Comparison of ENCODE assay signal across 9 cellular contexts in genomic region chr9:22452415-22453010, GRCh38. TPM values are rescaled to one million over a fixed set of nuclear protein-coding genes. Genes with fewer than 3 reads are reported as not detected.
DNase-seq lines count a peak whose midpoint lies in the region; ATAC-seq and TF ChIP-seq lines count a peak whose summit lies in the region.
"Had no signal": no experiment of that assay in that cellular context is flagged by ENCODE, and none has a peak within 500 bp of the region (broad histone marks: within the 10 kb centered on the region; RNA-seq: fewer than 3 reads in every experiment).

No MANE protein-coding gene starts in this region.

- H2AFZ ChIP-seq in GM23338 (no peak overlapping the region), smooth muscle cell (ENCODE audit: low read depth) (no peak overlapping the region)

- H3K36me3 ChIP-seq in GM23338 (ENCODE audit: insufficient read depth) (no peaks in the 10 kb centered on the region), smooth muscle cell (ENCODE audit: low read depth) (no peaks in the 10 kb centered on the region)

- no peaks in the 10 kb centered on the region for H3K9me2 ChIP-seq in GM23338 (ENCODE audit: insufficient read depth)

- no peak overlapping the region for H3K27ac Mint-ChIP-seq in GM23338

- TF ChIP-seq CTCF in GM23338 (conservative IDR thresholded peaks at IDR 0.05; ENCODE audit: low read depth in 2 of 2) (peak; percentile 72 to 98), smooth muscle cell (IDR thresholded peaks at IDR 0.05; ENCODE audit: borderline replicate concordance, insufficient read depth, poor library complexity, severe bottlenecking) (peak; percentile 91)

- 17% methylated on average over 4 of the region's 4 CpGs for WGBS in smooth muscle cell (ENCODE audit: low lambda C conversion rate)

- peaks cover 4% of the 10 kb centered on the region; the same call in 1 of the 3 replicates for H3K36me3 Mint-ChIP-seq in GM23338 (ENCODE audit: low read depth)

- H3F3A ChIP-seq in GM23338 (replicated peaks; ENCODE audit: low read depth) = no peaks in the 10 kb centered on the region
- peaks cover 5% of the 10 kb centered on the region for H3F3A ChIP-seq in smooth muscle cell (ENCODE audit: low read depth)

- no peaks in the 10 kb centered on the region for H3K9me3 Mint-ChIP-seq in GM23338

- H3K79me2 ChIP-seq in GM23338 (replicated peaks; ENCODE audit: insufficient read depth) = peaks cover 21% of the 10 kb centered on the region
- no peaks in the 10 kb centered on the region for H3K79me2 ChIP-seq in smooth muscle cell (ENCODE audit: low read depth)

- H3K4me3 ChIP-seq in GM23338 (no peak overlapping the region), smooth muscle cell (no peak overlapping the region)

- DNase-seq in DMS53 (lab: John Stamatoyannopoulos, UW) = peak; percentile 53
- peak; percentile 68 for DNase-seq in GM23338 (ENCODE audit: low spot score)
- DNase-seq in NCI-H128 (lab: John Stamatoyannopoulos, UW; ENCODE audit: unreplicated experiment) = peak; percentile 39
- DNase-seq in activated T-cell treated with anti-CD3 and anti-CD28 coated beads for 24 hours (ENCODE audit: low read depth) = peak; percentile 19
- peak in 41 of 42 donors; percentile 14 to 83 (median 62) for DNase-seq in head of caudate nucleus
- DNase-seq in smooth muscle cell (lab: John Stamatoyannopoulos, UW; ENCODE audit: unreplicated experiment) = no peak
- no peak for DNase-seq in epidermal melanocyte (ENCODE audit: insufficient read length, low spot score)

- H3K4me1 ChIP-seq in GM23338 (ENCODE audit: insufficient read depth) (peaks cover 11% of the 10 kb centered on the region; the same call in 1 of the 2 replicates), smooth muscle cell (ENCODE audit: low read depth) (peaks cover 15% of the 10 kb centered on the region)

- intact Hi-C loops in head of caudate nucleus (cut with DNase I) = loop anchor here (5.0 kb wide), 1 partner anchor 145 kb away; no protein-coding TSS in a partner anchor

- ATAC-seq in GM23338 (no peak; the same call in 2 of the 3 replicates), GM18498 (IDR thresholded peaks at IDR 0.05; ENCODE audit: unreplicated experiment) (no peak)

- H3K4me2 ChIP-seq in GM23338 = no peak overlapping the region
- H3K4me2 ChIP-seq in smooth muscle cell = no peak overlapping the region

- H3K9me3 ChIP-seq in smooth muscle cell (replicated peaks; ENCODE audit: low read depth) = no peaks in the 10 kb centered on the region

- no peaks in the 10 kb centered on the region for H3K27me3 Mint-ChIP-seq in GM23338 (ENCODE audit: insufficient read depth, low read depth, poor library complexity)

- H4K20me1 ChIP-seq in GM23338 (replicated peaks; ENCODE audit: insufficient read depth) = no peaks in the 10 kb centered on the region
- H4K20me1 ChIP-seq in smooth muscle cell (ENCODE audit: low read depth) = peaks cover 54% of the 10 kb centered on the region

- H3K27me3 ChIP-seq in GM23338 (ENCODE audit: insufficient read depth) = no peaks in the 10 kb centered on the region
- H3K27me3 ChIP-seq in smooth muscle cell (ENCODE audit: low read depth) = no peaks in the 10 kb centered on the region

- H3K4me1 Mint-ChIP-seq in GM23338 = peaks cover 9% of the 10 kb centered on the region

- no peak overlapping the region for H3K4me3 Mint-ChIP-seq in GM23338

- no peak overlapping the region for H3K9ac ChIP-seq in smooth muscle cell (ENCODE audit: low read depth)

- H3K27ac ChIP-seq in GM23338 (ENCODE audit: low read depth) = no peak overlapping the region
- H3K27ac ChIP-seq in smooth muscle cell (ENCODE audit: low read depth) = no peak overlapping the region

TF ChIP-seq in GM23338, 12 proteins besides CTCF, POLR2A, EP300 and RAD21 (continues in another document):
- TF ChIP-seq ZNF331 (CRISPR knock-in tag; IDR thresholded peaks at IDR 0.05; ENCODE audit: low read depth) (no peak), EZH2 (IDR thresholded peaks at IDR 0.05; ENCODE audit: low read depth, unreplicated experiment) (no peak), ETS1 (IDR thresholded peaks at IDR 0.05) (no peak), REST (IDR thresholded peaks at IDR 0.05; ENCODE audit: unreplicated experiment) (no peak), CREB1 (CRISPR knock-in tag; IDR thresholded peaks at IDR 0.05; ENCODE audit: low read depth) (no peak), JUNB (IDR thresholded peaks at IDR 0.05; ENCODE audit: unreplicated experiment) (no peak), NANOG (IDR thresholded peaks at IDR 0.05; ENCODE audit: borderline replicate concordance) (no peak)

RNA-seq across cellular contexts. Expression of gene DMRTA1, which starts 5.9 kb away (rescaled TPM):
- 6.9 and 8.8 TPM in 2 replicates for total RNA-seq in GM23338 (2014; rRNA removed; shearing (Covaris generic))
- polyA plus RNA-seq in GM23338 (2016; fragmentation: Nextera tagmentation; extraction: Ambion mirVana) (3.3 and 4.1 TPM in 2 replicates), smooth muscle cell (0.45 and 1.6 TPM in 2 replicates)
- total RNA-seq in smooth muscle cell = 5.3 and 7.0 TPM in 2 replicates
- total RNA-seq: T-helper 2 cell treated with Interferon-gamma antibody and Interleukin-4, amounts not matched to agents 100 ng/mL and 5 ng/mL, for 36 hours had no signal

Comparison
In these comparisons a context has a peak if more than half of its experiments do, and no peak if none do; other contexts are left out.
1. DNase-seq: peak in DMS53 (single experiment), GM23338 (single experiment), NCI-H128 (single experiment), activated T-cell treated with anti-CD3 and anti-CD28 coated beads for 24 hours (single experiment) and head of caudate nucleus (41 of 42); none in smooth muscle cell (single experiment) and epidermal melanocyte (single experiment).